In genomic region chr7:74344786-74345185, GRCh38 we compare ENCODE assay signal across 1 cellular context.
TF ChIP-seq lines count a peak whose summit lies in the region.

No MANE protein-coding gene starts in this region.

TF ChIP-seq in WTC11, 78 proteins besides CTCF, POLR2A, EP300 and RAD21 (continued from another document):
- TF ChIP-seq PRDM15 (CRISPR knock-in tag; IDR thresholded peaks at IDR 0.05) (no peak), ZBTB43 (CRISPR knock-in tag; IDR thresholded peaks at IDR 0.05) (no peak), NFATC4 (CRISPR knock-in tag; IDR thresholded peaks at IDR 0.05) (no peak), ZNF219 (CRISPR knock-in tag; IDR thresholded peaks at IDR 0.05; ENCODE audit: borderline replicate concordance) (no peak), MXD4 (CRISPR knock-in tag; IDR thresholded peaks at IDR 0.05; ENCODE audit: borderline replicate concordance) (no peak), ETV6 (CRISPR knock-in tag; IDR thresholded peaks at IDR 0.05) (no peak), ZNF532 (CRISPR knock-in tag; IDR thresholded peaks at IDR 0.05; ENCODE audit: borderline replicate concordance) (no peak), IRF2 (CRISPR knock-in tag; IDR thresholded peaks at IDR 0.05; ENCODE audit: borderline replicate concordance, low read depth) (no peak), NFE2L1 (CRISPR knock-in tag; IDR thresholded peaks at IDR 0.05) (no peak), TP53 (CRISPR knock-in tag; IDR thresholded peaks at IDR 0.05) (no peak)
- TF ChIP-seq, protein P1, sequence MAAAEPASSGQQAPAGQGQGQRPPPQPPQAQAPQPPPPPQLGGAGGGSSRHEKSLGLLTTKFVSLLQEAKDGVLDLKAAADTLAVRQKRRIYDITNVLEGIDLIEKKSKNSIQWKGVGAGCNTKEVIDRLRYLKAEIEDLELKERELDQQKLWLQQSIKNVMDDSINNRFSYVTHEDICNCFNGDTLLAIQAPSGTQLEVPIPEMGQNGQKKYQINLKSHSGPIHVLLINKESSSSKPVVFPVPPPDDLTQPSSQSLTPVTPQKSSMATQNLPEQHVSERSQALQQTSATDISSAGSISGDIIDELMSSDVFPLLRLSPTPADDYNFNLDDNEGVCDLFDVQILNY (CRISPR knock-in tag; IDR thresholded peaks at IDR 0.05), result no peak
TF ChIP-seq in WTC11: peak in this region for 0.
